1 cellular context compared by ENCODE assay signal in the genomic region with DNA sequence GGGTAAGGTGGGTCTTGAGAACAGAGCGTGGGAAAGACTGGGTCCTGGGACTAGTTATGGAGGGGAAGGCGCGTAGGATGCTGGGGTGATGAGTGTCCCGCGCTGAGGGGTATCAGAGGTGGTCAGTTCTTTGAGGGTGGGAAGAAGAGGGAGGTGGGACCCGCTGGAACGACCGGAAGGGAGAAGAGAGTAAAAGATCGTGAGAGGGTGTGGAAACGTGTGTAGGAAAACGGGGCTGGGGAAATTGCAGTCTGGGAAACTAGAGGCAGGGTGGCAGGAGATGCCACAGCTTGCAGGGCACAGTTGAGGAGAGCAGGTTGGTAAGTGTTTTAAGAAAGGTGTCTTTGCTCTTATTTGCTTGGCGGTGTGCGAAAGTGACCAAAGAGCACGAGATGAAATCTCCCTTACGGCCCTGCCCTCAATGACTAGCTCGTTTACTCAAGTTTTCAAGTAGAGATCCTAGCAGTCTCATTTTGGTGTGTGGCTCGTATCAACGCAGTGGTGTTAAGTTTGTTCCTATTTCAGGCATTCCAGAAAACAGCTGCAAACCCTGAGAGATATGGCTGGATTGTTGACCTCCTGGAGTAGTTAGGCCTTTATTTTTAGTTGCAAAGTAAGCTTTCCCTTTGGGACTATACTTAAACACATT.
TF ChIP-seq lines count a peak whose summit lies in the region.

No MANE protein-coding gene starts in this region.

TF ChIP-seq in K562, 482 proteins besides CTCF, POLR2A, EP300 and RAD21 (continued from another document):
- TF ChIP-seq, protein P1, sequence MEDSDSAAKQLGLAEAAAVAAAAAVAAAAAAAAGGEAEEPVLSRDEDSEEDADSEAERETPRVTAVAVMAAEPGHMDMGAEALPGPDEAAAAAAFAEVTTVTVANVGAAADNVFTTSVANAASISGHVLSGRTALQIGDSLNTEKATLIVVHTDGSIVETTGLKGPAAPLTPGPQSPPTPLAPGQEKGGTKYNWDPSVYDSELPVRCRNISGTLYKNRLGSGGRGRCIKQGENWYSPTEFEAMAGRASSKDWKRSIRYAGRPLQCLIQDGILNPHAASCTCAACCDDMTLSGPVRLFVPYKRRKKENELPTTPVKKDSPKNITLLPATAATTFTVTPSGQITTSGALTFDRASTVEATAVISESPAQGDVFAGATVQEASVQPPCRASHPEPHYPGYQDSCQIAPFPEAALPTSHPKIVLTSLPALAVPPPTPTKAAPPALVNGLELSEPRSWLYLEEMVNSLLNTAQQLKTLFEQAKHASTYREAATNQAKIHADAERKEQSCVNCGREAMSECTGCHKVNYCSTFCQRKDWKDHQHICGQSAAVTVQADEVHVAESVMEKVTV (CRISPR knock-in tag; IDR thresholded peaks at IDR 0.05) = no peak
- TF ChIP-seq, protein P2, sequence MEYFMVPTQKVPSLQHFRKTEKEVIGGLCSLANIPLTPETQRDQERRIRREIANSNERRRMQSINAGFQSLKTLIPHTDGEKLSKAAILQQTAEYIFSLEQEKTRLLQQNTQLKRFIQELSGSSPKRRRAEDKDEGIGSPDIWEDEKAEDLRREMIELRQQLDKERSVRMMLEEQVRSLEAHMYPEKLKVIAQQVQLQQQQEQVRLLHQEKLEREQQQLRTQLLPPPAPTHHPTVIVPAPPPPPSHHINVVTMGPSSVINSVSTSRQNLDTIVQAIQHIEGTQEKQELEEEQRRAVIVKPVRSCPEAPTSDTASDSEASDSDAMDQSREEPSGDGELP (CRISPR knock-in tag; IDR thresholded peaks at IDR 0.05; ENCODE audit: borderline replicate concordance) = no peak
- 0 out of 4 replicates have a peak, but pooled peaks of 1 of the 2 experiments have one; percentile 42 for TF ChIP-seq ARNT (IDR thresholded peaks at IDR 0.05)
- TF ChIP-seq HDGF (IDR thresholded peaks at IDR 0.05) = peak; percentile 89
- no peak for TF ChIP-seq ZNF175 (CRISPR knock-in tag; IDR thresholded peaks at IDR 0.05; ENCODE audit: low read depth)
- TF ChIP-seq CHD4 (IDR thresholded peaks at IDR 0.05; ENCODE audit: insufficient read depth, insufficient replicate concordance, low read depth, low read length, poor library complexity, severe bottlenecking) = no peak
- no peak for TF ChIP-seq TRIM28 (IDR thresholded peaks at IDR 0.05)
- TF ChIP-seq, protein P3, sequence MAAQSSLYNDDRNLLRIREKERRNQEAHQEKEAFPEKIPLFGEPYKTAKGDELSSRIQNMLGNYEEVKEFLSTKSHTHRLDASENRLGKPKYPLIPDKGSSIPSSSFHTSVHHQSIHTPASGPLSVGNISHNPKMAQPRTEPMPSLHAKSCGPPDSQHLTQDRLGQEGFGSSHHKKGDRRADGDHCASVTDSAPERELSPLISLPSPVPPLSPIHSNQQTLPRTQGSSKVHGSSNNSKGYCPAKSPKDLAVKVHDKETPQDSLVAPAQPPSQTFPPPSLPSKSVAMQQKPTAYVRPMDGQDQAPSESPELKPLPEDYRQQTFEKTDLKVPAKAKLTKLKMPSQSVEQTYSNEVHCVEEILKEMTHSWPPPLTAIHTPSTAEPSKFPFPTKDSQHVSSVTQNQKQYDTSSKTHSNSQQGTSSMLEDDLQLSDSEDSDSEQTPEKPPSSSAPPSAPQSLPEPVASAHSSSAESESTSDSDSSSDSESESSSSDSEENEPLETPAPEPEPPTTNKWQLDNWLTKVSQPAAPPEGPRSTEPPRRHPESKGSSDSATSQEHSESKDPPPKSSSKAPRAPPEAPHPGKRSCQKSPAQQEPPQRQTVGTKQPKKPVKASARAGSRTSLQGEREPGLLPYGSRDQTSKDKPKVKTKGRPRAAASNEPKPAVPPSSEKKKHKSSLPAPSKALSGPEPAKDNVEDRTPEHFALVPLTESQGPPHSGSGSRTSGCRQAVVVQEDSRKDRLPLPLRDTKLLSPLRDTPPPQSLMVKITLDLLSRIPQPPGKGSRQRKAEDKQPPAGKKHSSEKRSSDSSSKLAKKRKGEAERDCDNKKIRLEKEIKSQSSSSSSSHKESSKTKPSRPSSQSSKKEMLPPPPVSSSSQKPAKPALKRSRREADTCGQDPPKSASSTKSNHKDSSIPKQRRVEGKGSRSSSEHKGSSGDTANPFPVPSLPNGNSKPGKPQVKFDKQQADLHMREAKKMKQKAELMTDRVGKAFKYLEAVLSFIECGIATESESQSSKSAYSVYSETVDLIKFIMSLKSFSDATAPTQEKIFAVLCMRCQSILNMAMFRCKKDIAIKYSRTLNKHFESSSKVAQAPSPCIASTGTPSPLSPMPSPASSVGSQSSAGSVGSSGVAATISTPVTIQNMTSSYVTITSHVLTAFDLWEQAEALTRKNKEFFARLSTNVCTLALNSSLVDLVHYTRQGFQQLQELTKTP (IDR thresholded peaks at IDR 0.05; ENCODE audit: low read depth in 1 of 2, partially characterized antibody in 2 of 2) = no peak
- no peak for TF ChIP-seq NFYB (IDR thresholded peaks at IDR 0.05; ENCODE audit: extremely low read depth, insufficient read length)
- TF ChIP-seq NR3C1 (CRISPR knock-in tag; IDR thresholded peaks at IDR 0.05) = no peak
- TF ChIP-seq LARP7 (IDR thresholded peaks at IDR 0.05) = peak; percentile 96
- no peak for TF ChIP-seq ZNF589 (CRISPR knock-in tag; IDR thresholded peaks at IDR 0.05; ENCODE audit: low read depth)
- TF ChIP-seq MTA3 (IDR thresholded peaks at IDR 0.05; ENCODE audit: borderline replicate concordance) = no peak
- TF ChIP-seq, protein P4, sequence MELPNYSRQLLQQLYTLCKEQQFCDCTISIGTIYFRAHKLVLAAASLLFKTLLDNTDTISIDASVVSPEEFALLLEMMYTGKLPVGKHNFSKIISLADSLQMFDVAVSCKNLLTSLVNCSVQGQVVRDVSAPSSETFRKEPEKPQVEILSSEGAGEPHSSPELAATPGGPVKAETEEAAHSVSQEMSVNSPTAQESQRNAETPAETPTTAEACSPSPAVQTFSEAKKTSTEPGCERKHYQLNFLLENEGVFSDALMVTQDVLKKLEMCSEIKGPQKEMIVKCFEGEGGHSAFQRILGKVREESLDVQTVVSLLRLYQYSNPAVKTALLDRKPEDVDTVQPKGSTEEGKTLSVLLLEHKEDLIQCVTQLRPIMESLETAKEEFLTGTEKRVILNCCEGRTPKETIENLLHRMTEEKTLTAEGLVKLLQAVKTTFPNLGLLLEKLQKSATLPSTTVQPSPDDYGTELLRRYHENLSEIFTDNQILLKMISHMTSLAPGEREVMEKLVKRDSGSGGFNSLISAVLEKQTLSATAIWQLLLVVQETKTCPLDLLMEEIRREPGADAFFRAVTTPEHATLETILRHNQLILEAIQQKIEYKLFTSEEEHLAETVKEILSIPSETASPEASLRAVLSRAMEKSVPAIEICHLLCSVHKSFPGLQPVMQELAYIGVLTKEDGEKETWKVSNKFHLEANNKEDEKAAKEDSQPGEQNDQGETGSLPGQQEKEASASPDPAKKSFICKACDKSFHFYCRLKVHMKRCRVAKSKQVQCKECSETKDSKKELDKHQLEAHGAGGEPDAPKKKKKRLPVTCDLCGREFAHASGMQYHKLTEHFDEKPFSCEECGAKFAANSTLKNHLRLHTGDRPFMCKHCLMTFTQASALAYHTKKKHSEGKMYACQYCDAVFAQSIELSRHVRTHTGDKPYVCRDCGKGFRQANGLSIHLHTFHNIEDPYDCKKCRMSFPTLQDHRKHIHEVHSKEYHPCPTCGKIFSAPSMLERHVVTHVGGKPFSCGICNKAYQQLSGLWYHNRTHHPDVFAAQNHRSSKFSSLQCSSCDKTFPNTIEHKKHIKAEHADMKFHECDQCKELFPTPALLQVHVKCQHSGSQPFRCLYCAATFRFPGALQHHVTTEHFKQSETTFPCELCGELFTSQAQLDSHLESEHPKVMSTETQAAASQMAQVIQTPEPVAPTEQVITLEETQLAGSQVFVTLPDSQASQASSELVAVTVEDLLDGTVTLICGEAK (IDR thresholded peaks at IDR 0.05) = peak; percentile 67
- TF ChIP-seq, protein P4 (CRISPR knock-in tag; IDR thresholded peaks at IDR 0.05) = no peak
- no peak for TF ChIP-seq JUNB (CRISPR knock-in tag; conservative IDR thresholded peaks at IDR 0.05)
- no peak for TF ChIP-seq ZNF121 (CRISPR knock-in tag; conservative IDR thresholded peaks at IDR 0.05)
- no peak for TF ChIP-seq GTF2E2 (tag; IDR thresholded peaks at IDR 0.05)
- no peak for TF ChIP-seq ZNF384 (IDR thresholded peaks at IDR 0.05; ENCODE audit: low read depth, low read length)
- TF ChIP-seq, protein P5, sequence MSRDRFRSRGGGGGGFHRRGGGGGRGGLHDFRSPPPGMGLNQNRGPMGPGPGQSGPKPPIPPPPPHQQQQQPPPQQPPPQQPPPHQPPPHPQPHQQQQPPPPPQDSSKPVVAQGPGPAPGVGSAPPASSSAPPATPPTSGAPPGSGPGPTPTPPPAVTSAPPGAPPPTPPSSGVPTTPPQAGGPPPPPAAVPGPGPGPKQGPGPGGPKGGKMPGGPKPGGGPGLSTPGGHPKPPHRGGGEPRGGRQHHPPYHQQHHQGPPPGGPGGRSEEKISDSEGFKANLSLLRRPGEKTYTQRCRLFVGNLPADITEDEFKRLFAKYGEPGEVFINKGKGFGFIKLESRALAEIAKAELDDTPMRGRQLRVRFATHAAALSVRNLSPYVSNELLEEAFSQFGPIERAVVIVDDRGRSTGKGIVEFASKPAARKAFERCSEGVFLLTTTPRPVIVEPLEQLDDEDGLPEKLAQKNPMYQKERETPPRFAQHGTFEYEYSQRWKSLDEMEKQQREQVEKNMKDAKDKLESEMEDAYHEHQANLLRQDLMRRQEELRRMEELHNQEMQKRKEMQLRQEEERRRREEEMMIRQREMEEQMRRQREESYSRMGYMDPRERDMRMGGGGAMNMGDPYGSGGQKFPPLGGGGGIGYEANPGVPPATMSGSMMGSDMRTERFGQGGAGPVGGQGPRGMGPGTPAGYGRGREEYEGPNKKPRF (IDR thresholded peaks at IDR 0.05; ENCODE audit: low read depth, low read length) = no peak
- TF ChIP-seq, protein P6, sequence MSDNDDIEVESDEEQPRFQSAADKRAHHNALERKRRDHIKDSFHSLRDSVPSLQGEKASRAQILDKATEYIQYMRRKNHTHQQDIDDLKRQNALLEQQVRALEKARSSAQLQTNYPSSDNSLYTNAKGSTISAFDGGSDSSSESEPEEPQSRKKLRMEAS (CRISPR knock-in tag; IDR thresholded peaks at IDR 0.05) = no peak
- TF ChIP-seq HDAC2 (IDR thresholded peaks at IDR 0.05) = 0 out of 2 replicates have a peak, but pooled peaks have one; percentile 55
- no peak for TF ChIP-seq ZNF436 (CRISPR knock-in tag; IDR thresholded peaks at IDR 0.05)
